Comparison of ENCODE assay signal across 8 cellular contexts in genomic region chr7:26857534-26858228, GRCh38. TPM values are rescaled to one million over a fixed set of nuclear protein-coding genes. Genes with fewer than 3 reads are reported as not detected.
A peak's percentile ranks its signal among the peaks of the same experiment; 100 is the strongest.
DNase-seq lines count a peak whose midpoint lies in the region; ATAC-seq and TF ChIP-seq lines count a peak whose summit lies in the region.

No MANE protein-coding gene starts in this region.

- peaks cover 0 to 4% of the 10 kb centered on the region in 2 donors for H3K36me3 ChIP-seq in mucosa of rectum (ENCODE audit: control insufficient read depth in 2 of 2, insufficient read depth in 2 of 2, low read length in 2 of 2)

- H3K4me3 Mint-ChIP-seq in chondrocyte (ENCODE audit: unreplicated experiment) = no peak overlapping the region

- peak overlapping the region; percentile 56 to 67 for H3K4me3 ChIP-seq in mucosa of rectum (ENCODE audit: low read length in 2 of 2)

- H3K4me1 ChIP-seq in mucosa of rectum (ENCODE audit: control insufficient read depth in 2 of 2, insufficient read depth in 2 of 2, low read length in 2 of 2) = peaks cover 18 to 34% of the 10 kb centered on the region in 2 donors

- TF ChIP-seq CTCF in chondrocyte (IDR thresholded peaks at IDR 0.05) = no peak
- TF ChIP-seq CTCF in GM13977 (IDR thresholded peaks at IDR 0.05; ENCODE audit: extremely low read depth, insufficient read depth, missing control alignments) = no peak

- DNase-seq in KG1 (lab: John Stamatoyannopoulos, UW) = peak; percentile 81
- peak; percentile 66 for DNase-seq in chondrocyte (ENCODE audit: low spot score)
- no peak for DNase-seq in GM13977 (ENCODE audit: low spot score)
- no peak for DNase-seq in DMS53 treated with DMSO at 0.1 percent for 48 hours (lab: John Stamatoyannopoulos, UW; ENCODE audit: unreplicated experiment)
- DNase-seq in midbrain (lab: John Stamatoyannopoulos, UW) = no peak
- no peak for DNase-seq in ureter (ENCODE audit: low spot score)

- in situ Hi-C loops in GM13977 (cut with MboI; ENCODE audit: low pct_unique_long_range_greater_than_20kb, low sequenced_read_pairs, unreplicated experiment) = no loop called here

- peak; percentile 52 for ATAC-seq in GM18909 (IDR thresholded peaks at IDR 0.05; ENCODE audit: poor library complexity, unreplicated experiment)

- H3K9me3 Mint-ChIP-seq in chondrocyte (ENCODE audit: low read depth) = peaks cover 3% of the 10 kb centered on the region

- no peaks in the 10 kb centered on the region for H3K27me3 ChIP-seq in mucosa of rectum (ENCODE audit: control insufficient read depth in 2 of 2, insufficient read depth in 2 of 2, low read length in 2 of 2)

- peaks cover 64% of the 10 kb centered on the region for H3K27me3 Mint-ChIP-seq in chondrocyte (ENCODE audit: low read depth)

- no peak overlapping the region for H3K27ac Mint-ChIP-seq in chondrocyte (ENCODE audit: unreplicated experiment)

- peaks cover 2% of the 10 kb centered on the region for H3K36me3 Mint-ChIP-seq in chondrocyte (ENCODE audit: low read depth)

- H3K9me3 ChIP-seq in mucosa of rectum (ENCODE audit: control insufficient read depth in 2 of 2, low read length in 2 of 2) = no peaks in the 10 kb centered on the region

- H3K9ac ChIP-seq in mucosa of rectum (ENCODE audit: low read depth in 1 of 2, low read length in 2 of 2) = peak overlapping the region; percentile 79 to 81

- peaks cover 6% of the 10 kb centered on the region for H3K4me1 Mint-ChIP-seq in chondrocyte (ENCODE audit: low read depth)

- H3K27ac ChIP-seq in mucosa of rectum (ENCODE audit: low read depth in 2 of 2, low read length in 2 of 2) = peak overlapping the region; percentile 84 to 85

RNA-seq across cellular contexts. Expression of gene SKAP2, which starts 6.7 kb away (rescaled TPM):
- total RNA-seq in chondrocyte = 4.8 to 10.1 TPM (median 5.8 TPM) in 3 replicates
- total RNA-seq in ureter = 63.5 TPM

Comparison
In these comparisons a context has a peak if more than half of its experiments do, and no peak if none do; other contexts are left out.
1. DNase-seq: peak in KG1 (single experiment) and chondrocyte (single experiment); none in GM13977 (single experiment), DMS53 treated with DMSO at 0.1 percent for 48 hours (single experiment), midbrain (single experiment) and ureter (single experiment).